In genomic region chr12:124745891-124746570, GRCh38 we compare ENCODE assay signal across 8 cellular contexts.
A peak's percentile ranks its signal among the peaks of the same experiment; 100 is the strongest.
DNase-seq lines count a peak whose midpoint lies in the region; ATAC-seq and TF ChIP-seq lines count a peak whose summit lies in the region.

No MANE protein-coding gene starts in this region.

- H3K4me1 ChIP-seq in right cardiac atrium (ENCODE audit: control insufficient read depth, insufficient read depth, low read length) = peaks cover 7% of the 10 kb centered on the region

- peak overlapping the region; percentile 67 to 80 for H3K4me3 Mint-ChIP-seq in CD14-positive monocyte
- peak overlapping the region; percentile 59 for H3K4me3 Mint-ChIP-seq in HFFc6
- no peak overlapping the region for H3K4me3 Mint-ChIP-seq in progenitor cell of endocrine pancreas (ENCODE audit: low read depth)

- in situ Hi-C loops in astrocyte of the cerebellum (cut with HindIII; ENCODE audit: low sequenced_read_pairs) = no loop called here

- H3K27ac ChIP-seq in right cardiac atrium (ENCODE audit: low read length) = peak overlapping the region; percentile 67

- H3K27me3 ChIP-seq in right cardiac atrium (ENCODE audit: control insufficient read depth, insufficient read depth) = no peaks in the 10 kb centered on the region

- TF ChIP-seq CTCF in CD14-positive monocyte (IDR thresholded peaks at IDR 0.05) = no peak
- no peak for TF ChIP-seq CTCF in HFFc6 (IDR thresholded peaks at IDR 0.05)
- no peak for TF ChIP-seq CTCF in astrocyte of the cerebellum (IDR thresholded peaks at IDR 0.05; ENCODE audit: low read depth, low read length, missing control alignments)
- no peak for TF ChIP-seq CTCF in progenitor cell of endocrine pancreas (IDR thresholded peaks at IDR 0.05; ENCODE audit: unreplicated experiment)

- no peak overlapping the region for H3K4me3 ChIP-seq in astrocyte of the cerebellum (ENCODE audit: low read depth, low read length)
- H3K4me3 ChIP-seq in right cardiac atrium (ENCODE audit: low read length) = no peak overlapping the region

- H3K27ac Mint-ChIP-seq in CD14-positive monocyte (peak overlapping the region; percentile 91 to 97 (median 95)), HFFc6 (peak overlapping the region; percentile 85), progenitor cell of endocrine pancreas (peak overlapping the region; percentile 43)

- DNase-seq in CD14-positive monocyte (ENCODE audit: low spot score) (peak; percentile 85), HFFc6 (peak; percentile 89), NCI-H748 treated with DMSO at 0.1 percent for 48 hours (lab: John Stamatoyannopoulos, UW) (peak; percentile 51), astrocyte of the cerebellum (ENCODE audit: low read depth) (peak; percentile 94), right cardiac atrium (peak; percentile 97 to 98 (median 98)), progenitor cell of endocrine pancreas (ENCODE audit: low spot score, unreplicated experiment) (peak; percentile 61), NAMALWA (ENCODE audit: low spot score) (no peak)

- no peaks in the 10 kb centered on the region for H3K9me3 ChIP-seq in right cardiac atrium (ENCODE audit: control insufficient read depth, low read length)

- intact Hi-C loops in CD14-positive monocyte (cut with micrococcal nuclease) (loop anchor here (5.0 kb wide), 1 partner anchor 64 kb away; no protein-coding TSS in a partner anchor), right cardiac atrium (cut with DNase I) (loop anchor here in 1 of 4 donors (5.0 kb wide), 1 partner anchor 44 kb away; no protein-coding TSS in a partner anchor)

- H3K9me3 Mint-ChIP-seq in CD14-positive monocyte (peaks cover 0 to 5% (median 0%) of the 10 kb centered on the region in 7 donors), HFFc6 (no peaks in the 10 kb centered on the region), progenitor cell of endocrine pancreas (ENCODE audit: low read depth) (no peaks in the 10 kb centered on the region)

- H3K4me1 Mint-ChIP-seq in CD14-positive monocyte (peaks cover 61% of the 10 kb centered on the region), HFFc6 (ENCODE audit: low read depth) (peaks cover 33% of the 10 kb centered on the region), progenitor cell of endocrine pancreas (ENCODE audit: low read depth) (peaks cover 21% of the 10 kb centered on the region)

- no peaks in the 10 kb centered on the region for H3K36me3 Mint-ChIP-seq in CD14-positive monocyte
- no peaks in the 10 kb centered on the region for H3K36me3 Mint-ChIP-seq in HFFc6 (ENCODE audit: low read depth)
- H3K36me3 Mint-ChIP-seq in progenitor cell of endocrine pancreas (ENCODE audit: insufficient read depth) = no peaks in the 10 kb centered on the region

- H3K27me3 Mint-ChIP-seq in CD14-positive monocyte (ENCODE audit: low read depth in 3 of 3) = peaks cover 2% of the 10 kb centered on the region in 3 donors
- H3K27me3 Mint-ChIP-seq in HFFc6 (ENCODE audit: insufficient read depth) = no peaks in the 10 kb centered on the region
- no peaks in the 10 kb centered on the region for H3K27me3 Mint-ChIP-seq in progenitor cell of endocrine pancreas

- WGBS in right cardiac atrium = 6% methylated on average over 25 of the region's 25 CpGs

- ATAC-seq in right cardiac atrium = peak; percentile 96
- ATAC-seq in HG02840 (IDR thresholded peaks at IDR 0.05; ENCODE audit: low FRiP score, unreplicated experiment) = no peak

Comparison
In these comparisons a context has a peak if more than half of its experiments do, and no peak if none do; other contexts are left out.
1. H3K27ac Mint-ChIP-seq: peak in every context shown above with its lines; median percentile 95 in CD14-positive monocyte; 85 in HFFc6; 43 in progenitor cell of endocrine pancreas.